ENCODE assay signal across 13 cellular contexts in the genomic region with DNA sequence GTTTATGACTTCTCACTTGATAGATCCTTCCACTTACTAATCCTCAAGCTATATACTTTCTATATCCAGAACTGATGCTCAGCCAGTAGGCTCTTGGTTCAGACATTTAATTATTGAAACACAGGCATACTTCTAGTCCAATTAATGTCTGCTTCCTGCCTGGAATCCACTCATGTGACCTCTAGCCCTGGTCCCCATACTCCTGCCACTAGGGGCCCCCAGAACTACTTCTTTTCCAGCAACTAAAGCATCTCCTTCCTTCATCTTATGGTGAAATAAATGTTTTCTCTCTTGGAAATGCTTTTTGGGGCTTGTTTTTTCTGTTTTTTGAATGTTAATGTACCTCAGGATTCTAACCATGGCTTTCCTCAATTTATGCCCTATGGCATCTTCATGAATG.
DNase-seq lines count a peak whose midpoint lies in the region; ATAC-seq and TF ChIP-seq lines count a peak whose summit lies in the region.
"Had no signal": no experiment of that assay in that cellular context is flagged by ENCODE, and none has a peak within 500 bp of the region (broad histone marks: within the 10 kb centered on the region; RNA-seq: fewer than 3 reads in every experiment).

No MANE protein-coding gene starts in this region.

- H3K9me3 ChIP-seq in neural progenitor cell (ENCODE audit: low read depth) = no peaks in the 10 kb centered on the region
- H3K9me3 ChIP-seq: MG63 had no signal

- no peak overlapping the region for H3K27ac ChIP-seq in neural progenitor cell
- H3K27ac ChIP-seq: dorsolateral prefrontal cortex, tibial nerve had no signal

- no peaks in the 10 kb centered on the region for H3K4me1 Mint-ChIP-seq in neural progenitor cell

- in situ Hi-C loops in astrocyte of the cerebellum (cut with HindIII; ENCODE audit: low sequenced_read_pairs) = no loop called here

- no peaks in the 10 kb centered on the region for H3K4me1 ChIP-seq in neural progenitor cell
- H3K4me1 ChIP-seq: tibial nerve had no signal

- peak; percentile 16 for TF ChIP-seq CTCF in astrocyte of the cerebellum (IDR thresholded peaks at IDR 0.05; ENCODE audit: low read depth, low read length, missing control alignments)
- peak; percentile 61 for TF ChIP-seq CTCF in neural progenitor cell (IDR thresholded peaks at IDR 0.05)

- no peak overlapping the region for H3K4me3 Mint-ChIP-seq in neural progenitor cell

- no peak for ATAC-seq in HG02678 (IDR thresholded peaks at IDR 0.05; ENCODE audit: unreplicated experiment)
- ATAC-seq in GM18867 (IDR thresholded peaks at IDR 0.05; ENCODE audit: unreplicated experiment) = no peak

- no peak overlapping the region for H2AFZ ChIP-seq in neural progenitor cell (replicated peaks)

- H3K4me2 ChIP-seq in neural progenitor cell = no peak overlapping the region

- H3K27me3 ChIP-seq in neural progenitor cell = no peaks in the 10 kb centered on the region
- H3K27me3 ChIP-seq: dorsolateral prefrontal cortex, MG63, tibial nerve had no signal

- no peaks in the 10 kb centered on the region for H3F3A ChIP-seq in neural progenitor cell (ENCODE audit: low read depth)

- H3K9me3 Mint-ChIP-seq in neural progenitor cell = no peaks in the 10 kb centered on the region

- H3K79me2 ChIP-seq in neural progenitor cell (ENCODE audit: low read depth) = no peaks in the 10 kb centered on the region

- no peaks in the 10 kb centered on the region for H4K20me1 ChIP-seq in neural progenitor cell (ENCODE audit: low read depth)

- H3K36me3 Mint-ChIP-seq in neural progenitor cell = no peaks in the 10 kb centered on the region

- no peak overlapping the region for H3K27ac Mint-ChIP-seq in neural progenitor cell

- H3K4me3 ChIP-seq in astrocyte of the cerebellum (ENCODE audit: low read depth, low read length) = no peak overlapping the region
- H3K4me3 ChIP-seq in neural progenitor cell = no peak overlapping the region
- H3K4me3 ChIP-seq: dorsolateral prefrontal cortex, MG63, tibial nerve had no signal

- H3K9ac ChIP-seq in neural progenitor cell = no peak overlapping the region

- DNase-seq in ELR (ENCODE audit: low read depth) = peak; percentile 41
- DNase-seq in LHCN-M2 (ENCODE audit: low read depth) = peak; percentile 6
- DNase-seq in astrocyte of the cerebellum (ENCODE audit: low read depth) = no peak
- DNase-seq in neural progenitor cell (ENCODE audit: low spot score) = peak; percentile 33
- DNase-seq in stimulated activated CD4-positive, alpha-beta T cell treated with anti-CD3 and anti-CD28 coated beads, Interleukin-4, amount 100 ng/mL, for 4 hours = no peak
- DNase-seq: DMS79 treated with DMSO at 0.1 percent for 48 hours, dorsolateral prefrontal cortex, MG63, NCI-H446, Right ventricle myocardium superior had no signal

- no peaks in the 10 kb centered on the region for H3K36me3 ChIP-seq in neural progenitor cell
- H3K36me3 ChIP-seq: MG63, tibial nerve had no signal

- H3K27me3 Mint-ChIP-seq in neural progenitor cell (ENCODE audit: insufficient read depth, low read depth) = no peaks in the 10 kb centered on the region

Comparison
In these comparisons a context has a peak if more than half of its experiments do, and no peak if none do; other contexts are left out.
1. DNase-seq: peak in ELR (single experiment), LHCN-M2 (single experiment) and neural progenitor cell (single experiment); none in astrocyte of the cerebellum (single experiment) and stimulated activated CD4-positive, alpha-beta T cell treated with anti-CD3 and anti-CD28 coated beads, Interleukin-4, amount 100 ng/mL, for 4 hours (0 of 2).